22 cellular contexts compared by ENCODE assay signal in genomic region chr2:231920366-231920765, GRCh38. TPM values are rescaled to one million over a fixed set of nuclear protein-coding genes. Genes with fewer than 3 reads are reported as not detected.
"Had no signal": no experiment of that assay in that cellular context is flagged by ENCODE, and none has a peak within 500 bp of the region (broad histone marks: within the 10 kb centered on the region; RNA-seq: fewer than 3 reads in every experiment).

No MANE protein-coding gene starts in this region.

- H3K9me3 ChIP-seq: heart left ventricle, pancreas, prostate gland, right lobe of liver, testis, tibial nerve had no signal

- DNase-seq: central memory CD4-positive, alpha-beta T cell; cortex of kidney; effector memory CD4-positive, alpha-beta T cell; hypothalamus; left colon; natural killer cell; stimulated activated CD4-positive, alpha-beta T cell treated with anti-CD3 and anti-CD28 coated beads, Interleukin-15, amount 100 ng/mL, for 24 hours; stimulated activated CD4-positive, alpha-beta T cell treated with anti-CD3 and anti-CD28 coated beads, Interleukin-1b, Interleukin-23, amount 100 ng/mL, for 48 hours; stimulated activated CD4-positive, alpha-beta T cell treated with anti-CD3 and anti-CD28 coated beads, Interleukin-4, amount 100 ng/mL, for 24 hours; stimulated activated naive CD8-positive, alpha-beta T cell treated with anti-CD3 and anti-CD28 coated beads, Interleukin-15, amount 100 ng/mL, for 72 hours; testis had no signal

- H3K27ac ChIP-seq: dorsolateral prefrontal cortex, heart left ventricle, pancreas, prostate gland, right lobe of liver, testis, tibial nerve had no signal

- ATAC-seq: esophagus mucosa; heart left ventricle; left colon; natural killer cell; pancreas; right lobe of liver; stimulated activated memory B cell treated with anti-CD40 and anti-IgM and Interleukin-4, amounts not matched to agents 10 μg/mL and 1 μg/mL and 100 μg/mL, for 72 hours; stimulated activated naive CD8-positive, alpha-beta T cell treated with anti-CD3 and anti-CD28 coated beads, Interleukin-15, amount 100 ng/mL, for 72 hours had no signal

- H3K4me3 ChIP-seq: dorsolateral prefrontal cortex, heart left ventricle, pancreas, prostate gland, right lobe of liver, testis, tibial nerve had no signal

- H3K36me3 ChIP-seq: heart left ventricle, pancreas, prostate gland, right lobe of liver, tibial nerve had no signal

- H3K4me1 ChIP-seq: prostate gland, testis had no signal

- H3K27me3 ChIP-seq: testis had no signal

RNA-seq across cellular contexts. Expression of gene NPPC, which starts 5.8 kb away (rescaled TPM):
- total RNA-seq: fibroblast of lung, left colon, lower leg skin, mucosa of gallbladder, natural killer cell, pancreas, right lobe of liver, testis, tibial nerve had no signal
